In the genomic region with DNA sequence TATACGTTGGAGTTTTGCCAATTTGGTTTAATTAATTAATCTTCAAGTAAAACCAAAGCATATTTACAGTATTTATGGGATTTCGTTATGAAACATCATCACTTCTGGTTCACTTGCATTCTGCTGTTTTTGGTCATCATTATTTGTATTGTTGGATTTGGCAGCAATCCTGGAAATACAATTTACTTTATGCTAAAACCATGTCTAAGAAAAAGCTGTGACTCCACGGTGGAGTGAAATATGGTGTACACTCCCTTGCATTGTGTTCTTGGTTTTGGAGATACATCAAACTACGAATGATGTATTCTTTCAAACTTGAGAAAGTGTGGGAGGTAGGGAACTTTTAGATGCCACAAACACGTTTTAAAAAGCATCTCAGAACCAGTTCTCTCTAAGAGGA, we compare ENCODE assay signal across 33 cellular contexts.
DNase-seq lines count a peak whose midpoint lies in the region; ATAC-seq, FAIRE-seq and TF ChIP-seq lines count a peak whose summit lies in the region.
"Had no signal": no experiment of that assay in that cellular context is flagged by ENCODE, and none has a peak within 500 bp of the region (broad histone marks: within the 10 kb centered on the region; RNA-seq: fewer than 3 reads in every experiment).

No MANE protein-coding gene starts in this region.

- CTCF ChIA-PET in AG04450 (lab: Charles Lee), result no interaction called here
- CTCF ChIA-PET in Caco-2 (lab: Charles Lee), result no interaction called here

- H3K27ac ChIP-seq in AG04450 (ENCODE audit: low read depth, low read length), result no peak overlapping the region
- H3K27ac ChIP-seq: ascending aorta, foreskin keratinocyte, right atrium auricular region, spleen, testis had no signal

- H3K4me3 ChIP-seq in AG04450 (ENCODE audit: low read depth, low read length) (no peak overlapping the region), Caco-2 (ENCODE audit: low read depth, low read length) (no peak overlapping the region)
- H3K4me3 ChIP-seq: ascending aorta, MG63, right atrium auricular region, spleen, testis had no signal

- H3K27me3 Mint-ChIP-seq in Caco-2 (ENCODE audit: insufficient read depth, unreplicated experiment), result no peaks in the 10 kb centered on the region
- H3K27me3 Mint-ChIP-seq in activated naive CD8-positive, alpha-beta T cell treated with anti-CD3 and anti-CD28 coated beads, Interleukin-2, amount 50 U/mL, for 24 hours, result no peaks in the 10 kb centered on the region
- H3K27me3 Mint-ChIP-seq: CD4-positive, CD25-positive, alpha-beta regulatory T cell had no signal

- H3K4me1 ChIP-seq in Caco-2, result peaks cover 17% of the 10 kb centered on the region
- H3K4me1 ChIP-seq: ascending aorta, foreskin keratinocyte, right atrium auricular region, spleen, testis had no signal

- TF ChIP-seq CTCF in AG04450 (IDR thresholded peaks at IDR 0.05; ENCODE audit: low read depth, low read length) (no peak), Caco-2 (IDR thresholded peaks at IDR 0.05; ENCODE audit: insufficient read depth in 1 of 2, low read depth in 1 of 2, low read length in 1 of 2, severe bottlenecking in 1 of 2, unreplicated experiment in 1 of 2) (no peak)

- H3K27ac Mint-ChIP-seq in Caco-2 (ENCODE audit: unreplicated experiment), result no peak overlapping the region
- no peak overlapping the region for H3K27ac Mint-ChIP-seq in activated naive CD8-positive, alpha-beta T cell treated with anti-CD3 and anti-CD28 coated beads, Interleukin-2, amount 50 U/mL, for 24 hours
- H3K27ac Mint-ChIP-seq: activated naive CD4-positive, alpha-beta T cell treated with anti-CD3 and anti-CD28 coated beads, Interleukin-2, amount 50 U/mL, for 72 hours; CD4-positive, CD25-positive, alpha-beta regulatory T cell had no signal

- peak; percentile 23 for DNase-seq in AG04450 (ENCODE audit: low read depth, low spot score)
- peak; percentile 82 for DNase-seq in amniotic epithelial cell (ENCODE audit: low read depth)
- peak; percentile 5 for DNase-seq in dermis blood vessel endothelial cell
- DNase-seq in Caco-2, result no peak
- no peak for DNase-seq in activated naive CD8-positive, alpha-beta T cell treated with anti-CD3 and anti-CD28 coated beads, Interleukin-2, amount 50 U/mL, for 24 hours
- no peak for DNase-seq in CD1c-positive myeloid dendritic cell (ENCODE audit: extremely low spot score)
- DNase-seq: 8988T; activated CD4-positive, alpha-beta T cell treated with anti-CD3 and anti-CD28 coated beads, Interleukin-2, amount 50 U/mL, for 48 hours; activated CD8-positive, alpha-beta memory T cell treated with anti-CD3 and anti-CD28 coated beads, Interleukin-2, amount 50 U/mL, for 48 hours; CD4-positive, CD25-positive, alpha-beta regulatory T cell; cerebellar nuclear complex; DND-41; foreskin keratinocyte; head of caudate nucleus; KG1; MG63; NCI-H2029; posterior cingulate gyrus; SHP77; spleen; stimulated activated CD4-positive, alpha-beta T cell treated with anti-CD3 and anti-CD28 coated beads, Interleukin-2, amount 100 ng/mL, for 24 hours; stimulated activated naive CD8-positive, alpha-beta T cell treated with anti-CD3 and anti-CD28 coated beads, Interleukin-15, Interleukin-2, amounts not matched to agents 100 U/mL and 50 U/mL, for 24 hours; T-helper 2 cell; testis had no signal

- intact Hi-C loops in Caco-2 (cut with micrococcal nuclease; ENCODE audit: unreplicated experiment), result no loop called here

- FAIRE-seq in islet of Langerhans (lab: Jason Lieb, UNC), result peak; percentile 92
- FAIRE-seq: H54, keratinocyte had no signal

- H3K27me3 ChIP-seq in AG04450 (ENCODE audit: control insufficient read depth, insufficient read depth, low read length), result no peaks in the 10 kb centered on the region
- no peaks in the 10 kb centered on the region for H3K27me3 ChIP-seq in Caco-2 (replicated peaks; ENCODE audit: control insufficient read depth, insufficient read depth, low read length)
- H3K27me3 ChIP-seq: ascending aorta, MG63, right atrium auricular region, spleen, testis had no signal

- H3K9me3 ChIP-seq in AG04450 (ENCODE audit: control insufficient read depth, insufficient read depth, low read length) (no peaks in the 10 kb centered on the region), Caco-2 (peaks cover 3% of the 10 kb centered on the region; the same call in 1 of the 2 replicates)
- H3K9me3 ChIP-seq: ascending aorta, MG63, right atrium auricular region, spleen, testis had no signal

- H3K36me3 ChIP-seq in Caco-2 (ENCODE audit: control insufficient read depth, insufficient read depth, low read length), result no peaks in the 10 kb centered on the region
- H3K36me3 ChIP-seq: ascending aorta, MG63, right atrium auricular region, spleen had no signal

- no peaks in the 10 kb centered on the region for H3K9me3 Mint-ChIP-seq in Caco-2 (ENCODE audit: unreplicated experiment)
- H3K9me3 Mint-ChIP-seq in activated naive CD8-positive, alpha-beta T cell treated with anti-CD3 and anti-CD28 coated beads, Interleukin-2, amount 50 U/mL, for 24 hours, result no peaks in the 10 kb centered on the region
- H3K9me3 Mint-ChIP-seq: activated naive CD4-positive, alpha-beta T cell treated with anti-CD3 and anti-CD28 coated beads, Interleukin-2, amount 50 U/mL, for 72 hours had no signal

- H3K4me3 Mint-ChIP-seq in Caco-2 (ENCODE audit: unreplicated experiment), result no peak overlapping the region
- no peak overlapping the region for H3K4me3 Mint-ChIP-seq in activated naive CD8-positive, alpha-beta T cell treated with anti-CD3 and anti-CD28 coated beads, Interleukin-2, amount 50 U/mL, for 24 hours
- H3K4me3 Mint-ChIP-seq: CD4-positive, CD25-positive, alpha-beta regulatory T cell had no signal

- POLR2A ChIA-PET in AG04450 (lab: Yijun Ruan, JAX) (no interaction called here), Caco-2 (lab: Charles Lee) (no interaction called here)

- no peaks in the 10 kb centered on the region for H3K4me1 Mint-ChIP-seq in Caco-2 (ENCODE audit: low read depth, unreplicated experiment)
- no peaks in the 10 kb centered on the region for H3K4me1 Mint-ChIP-seq in activated naive CD8-positive, alpha-beta T cell treated with anti-CD3 and anti-CD28 coated beads, Interleukin-2, amount 50 U/mL, for 24 hours
- H3K4me1 Mint-ChIP-seq: CD4-positive, CD25-positive, alpha-beta regulatory T cell had no signal

- H3K36me3 Mint-ChIP-seq in Caco-2 (ENCODE audit: insufficient read depth, unreplicated experiment), result no peaks in the 10 kb centered on the region
- no peaks in the 10 kb centered on the region for H3K36me3 Mint-ChIP-seq in activated naive CD8-positive, alpha-beta T cell treated with anti-CD3 and anti-CD28 coated beads, Interleukin-2, amount 50 U/mL, for 24 hours (ENCODE audit: low read depth)
- H3K36me3 Mint-ChIP-seq: activated naive CD4-positive, alpha-beta T cell treated with anti-CD3 and anti-CD28 coated beads, Interleukin-2, amount 50 U/mL, for 72 hours; CD4-positive, CD25-positive, alpha-beta regulatory T cell had no signal

- no TSS peak for BruUV-seq in Caco-2 (replicated peaks; lab: Mats Ljungman, UMichigan)

- no peak for ATAC-seq in GM21619 (IDR thresholded peaks at IDR 0.05; ENCODE audit: unreplicated experiment)
- no peak for ATAC-seq in activated naive CD8-positive, alpha-beta T cell treated with anti-CD3 and anti-CD28 coated beads, Interleukin-2, amount 50 U/mL, for 24 hours
- ATAC-seq: activated CD4-positive, CD25-positive, alpha-beta regulatory T cell treated with anti-CD3 and anti-CD28 coated beads, Interleukin-2, amount 50 U/mL, for 24 hours; activated naive CD4-positive, alpha-beta T cell treated with anti-CD3 and anti-CD28 coated beads, Interleukin-2, amount 50 U/mL, for 72 hours; foreskin keratinocyte; Panc1; stimulated activated naive CD8-positive, alpha-beta T cell treated with anti-CD3 and anti-CD28 coated beads, Interleukin-15, Interleukin-2, amounts not matched to agents 100 U/mL and 50 U/mL, for 24 hours had no signal

Comparison
In these comparisons a context has a peak if more than half of its experiments do, and no peak if none do; other contexts are left out.
1. DNase-seq: peak in AG04450 (single experiment), amniotic epithelial cell (single experiment) and dermis blood vessel endothelial cell (single experiment); none in Caco-2 (0 of 2), activated naive CD8-positive, alpha-beta T cell treated with anti-CD3 and anti-CD28 coated beads, Interleukin-2, amount 50 U/mL, for 24 hours (single experiment) and CD1c-positive myeloid dendritic cell (single experiment).